Comparison of ENCODE assay signal across 8 cellular contexts in genomic region chr11:114280696-114281095, GRCh38. TPM values are rescaled to one million over a fixed set of nuclear protein-coding genes. Genes with fewer than 3 reads are reported as not detected.
DNase-seq lines count a peak whose midpoint lies in the region; ATAC-seq and TF ChIP-seq lines count a peak whose summit lies in the region.

No MANE protein-coding gene starts in this region.

- H3K27me3 Mint-ChIP-seq in neural progenitor cell (ENCODE audit: insufficient read depth, low read depth) = peaks cover 2% of the 10 kb centered on the region
- H3K27me3 Mint-ChIP-seq in activated T-helper 1 cell treated with anti-CD3 and anti-CD28 coated beads, Interleukin-12 subunit alpha, Interleukin-12 subunit beta, Interleukin-2, Interleukin-4 antibody, amounts not matched to agents 30 ng/mL and 10 ng/mL and 1 ng/mL, durations not matched to agents 14 hours and 24 hours and 36 hours (ENCODE audit: insufficient read depth) = peaks cover 7% of the 10 kb centered on the region

- H3K9me3 ChIP-seq in neural progenitor cell (ENCODE audit: low read depth) = no peaks in the 10 kb centered on the region

- H3K4me2 ChIP-seq in neural progenitor cell = no peak overlapping the region

- H3K4me1 Mint-ChIP-seq in neural progenitor cell = peaks cover 4% of the 10 kb centered on the region
- no peaks in the 10 kb centered on the region for H3K4me1 Mint-ChIP-seq in activated T-helper 1 cell treated with anti-CD3 and anti-CD28 coated beads, Interleukin-12 subunit alpha, Interleukin-12 subunit beta, Interleukin-2, Interleukin-4 antibody, amounts not matched to agents 30 ng/mL and 10 ng/mL and 1 ng/mL, durations not matched to agents 14 hours and 24 hours and 36 hours (ENCODE audit: low read depth)

- intact Hi-C loops in activated T-helper 1 cell treated with anti-CD3 and anti-CD28 coated beads, Interleukin-12 subunit alpha, Interleukin-12 subunit beta, Interleukin-2, Interleukin-4 antibody, amounts not matched to agents 30 ng/mL and 10 ng/mL and 1 ng/mL, durations not matched to agents 14 hours and 24 hours and 36 hours (cut with micrococcal nuclease) = no loop called here

- no peak overlapping the region for H3K4me3 ChIP-seq in neural progenitor cell

- no peaks in the 10 kb centered on the region for H3K9me3 Mint-ChIP-seq in neural progenitor cell
- no peaks in the 10 kb centered on the region for H3K9me3 Mint-ChIP-seq in activated T-helper 1 cell treated with anti-CD3 and anti-CD28 coated beads, Interleukin-12 subunit alpha, Interleukin-12 subunit beta, Interleukin-2, Interleukin-4 antibody, amounts not matched to agents 30 ng/mL and 10 ng/mL and 1 ng/mL, durations not matched to agents 14 hours and 24 hours and 36 hours

- no peaks in the 10 kb centered on the region for H4K20me1 ChIP-seq in neural progenitor cell (ENCODE audit: low read depth)

- no peaks in the 10 kb centered on the region for H3F3A ChIP-seq in neural progenitor cell (ENCODE audit: low read depth)

- no peak overlapping the region for H3K9ac ChIP-seq in neural progenitor cell

- H3K4me3 Mint-ChIP-seq in neural progenitor cell = no peak overlapping the region
- H3K4me3 Mint-ChIP-seq in activated T-helper 1 cell treated with anti-CD3 and anti-CD28 coated beads, Interleukin-12 subunit alpha, Interleukin-12 subunit beta, Interleukin-2, Interleukin-4 antibody, amounts not matched to agents 30 ng/mL and 10 ng/mL and 1 ng/mL, durations not matched to agents 14 hours and 24 hours and 36 hours = no peak overlapping the region

- no peaks in the 10 kb centered on the region for H3K79me2 ChIP-seq in neural progenitor cell (ENCODE audit: low read depth)

- H3K36me3 ChIP-seq in neural progenitor cell = no peaks in the 10 kb centered on the region

- no peaks in the 10 kb centered on the region for H3K27me3 ChIP-seq in neural progenitor cell

- peak; percentile 80 for TF ChIP-seq CTCF in neural progenitor cell (IDR thresholded peaks at IDR 0.05)

- ATAC-seq in HG03039 (IDR thresholded peaks at IDR 0.05; ENCODE audit: unreplicated experiment) = no peak

- no peak overlapping the region for H3K27ac Mint-ChIP-seq in neural progenitor cell
- no peak overlapping the region for H3K27ac Mint-ChIP-seq in activated T-helper 1 cell treated with anti-CD3 and anti-CD28 coated beads, Interleukin-12 subunit alpha, Interleukin-12 subunit beta, Interleukin-2, Interleukin-4 antibody, amounts not matched to agents 30 ng/mL and 10 ng/mL and 1 ng/mL, durations not matched to agents 14 hours and 24 hours and 36 hours

- H3K27ac ChIP-seq in epithelial cell of prostate (peak overlapping the region; percentile 51), neural progenitor cell (no peak overlapping the region)

- H2AFZ ChIP-seq in neural progenitor cell (replicated peaks) = peak overlapping the region; percentile 48

- DNase-seq in DMS53 treated with DMSO at 0.1 percent for 48 hours (lab: John Stamatoyannopoulos, UW; ENCODE audit: unreplicated experiment) = peak; percentile 86
- peak; percentile 46 to 48 for DNase-seq in Kasumi-1 (lab: John Stamatoyannopoulos, UW)
- DNase-seq in RKO (ENCODE audit: low spot score) = peak; percentile 38
- DNase-seq in epithelial cell of prostate (ENCODE audit: low read depth, low spot score) = peak; percentile 27
- DNase-seq in neural progenitor cell (ENCODE audit: low spot score) = peak; percentile 88
- DNase-seq in activated T-helper 1 cell treated with anti-CD3 and anti-CD28 coated beads, Interleukin-12 subunit alpha, Interleukin-12 subunit beta, Interleukin-2, Interleukin-4 antibody, amounts not matched to agents 30 ng/mL and 10 ng/mL and 1 ng/mL, durations not matched to agents 14 hours and 24 hours and 36 hours (ENCODE audit: low spot score) = no peak
- no peak for DNase-seq in activated CD8-positive, alpha-beta memory T cell treated with anti-CD3 and anti-CD28 coated beads for 24 hours

- H3K4me1 ChIP-seq in neural progenitor cell = peaks cover 7% of the 10 kb centered on the region

- no peaks in the 10 kb centered on the region for H3K36me3 Mint-ChIP-seq in neural progenitor cell
- no peaks in the 10 kb centered on the region for H3K36me3 Mint-ChIP-seq in activated T-helper 1 cell treated with anti-CD3 and anti-CD28 coated beads, Interleukin-12 subunit alpha, Interleukin-12 subunit beta, Interleukin-2, Interleukin-4 antibody, amounts not matched to agents 30 ng/mL and 10 ng/mL and 1 ng/mL, durations not matched to agents 14 hours and 24 hours and 36 hours (ENCODE audit: low read depth)

RNA-seq across cellular contexts. Expression of gene NNMT, which starts 15.5 kb away (rescaled TPM):
- total RNA-seq in neural progenitor cell (ENCODE audit: low replicate concordance) = 1.7 TPM in 1 of 2 replicates, not detected in the other
- total RNA-seq in activated T-helper 1 cell treated with anti-CD3 and anti-CD28 coated beads, Interleukin-12 subunit alpha, Interleukin-12 subunit beta, Interleukin-2, Interleukin-4 antibody, amounts not matched to agents 30 ng/mL and 10 ng/mL and 1 ng/mL, durations not matched to agents 14 hours and 24 hours and 36 hours = not detected in 2 replicates

Comparison
In these comparisons a context has a peak if more than half of its experiments do, and no peak if none do; other contexts are left out.
1. DNase-seq: peak in DMS53 treated with DMSO at 0.1 percent for 48 hours (single experiment), Kasumi-1 (2 of 2), RKO (single experiment), epithelial cell of prostate (single experiment) and neural progenitor cell (single experiment); none in activated T-helper 1 cell treated with anti-CD3 and anti-CD28 coated beads, Interleukin-12 subunit alpha, Interleukin-12 subunit beta, Interleukin-2, Interleukin-4 antibody, amounts not matched to agents 30 ng/mL and 10 ng/mL and 1 ng/mL, durations not matched to agents 14 hours and 24 hours and 36 hours (single experiment) and activated CD8-positive, alpha-beta memory T cell treated with anti-CD3 and anti-CD28 coated beads for 24 hours (single experiment).